Comparison of ENCODE assay signal across 10 cellular contexts in the genomic region with DNA sequence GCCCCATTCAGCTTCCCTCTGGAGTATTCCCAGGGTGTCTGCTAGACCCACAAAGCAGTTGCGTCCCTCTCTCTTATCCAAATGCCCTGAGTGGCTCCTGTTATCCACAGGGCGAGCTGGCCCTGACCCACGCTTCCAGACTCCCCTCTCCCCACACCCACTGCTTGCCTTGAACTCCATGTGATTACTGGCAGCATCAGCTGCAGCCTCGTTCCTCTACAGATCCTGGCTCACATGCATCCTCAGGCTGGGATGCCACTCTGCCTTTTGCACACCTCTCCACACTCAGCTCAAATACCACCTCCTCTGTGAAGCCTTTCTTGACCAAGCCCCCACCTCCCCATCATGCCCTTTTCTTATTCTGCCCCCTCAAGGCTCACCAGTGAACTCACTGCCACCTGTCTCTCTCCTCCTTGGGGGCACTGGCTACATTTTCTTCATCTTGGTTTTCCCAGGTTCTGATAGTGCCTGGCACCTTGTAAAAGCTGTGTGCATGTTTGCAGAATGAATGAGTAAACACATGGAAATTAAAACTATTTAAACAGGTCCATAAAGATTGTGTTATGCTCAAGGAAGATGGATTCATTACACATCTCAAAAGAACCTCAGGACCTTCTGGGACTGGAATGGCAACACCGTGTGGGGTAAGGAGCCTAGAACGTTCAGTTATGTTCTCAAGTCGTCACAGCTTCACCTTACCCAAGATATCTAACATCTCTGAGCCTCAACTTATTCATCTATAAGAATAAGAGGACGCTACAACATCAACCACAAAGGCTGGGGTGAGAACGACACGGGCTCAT.
DNase-seq lines count a peak whose midpoint lies in the region; ATAC-seq and TF ChIP-seq lines count a peak whose summit lies in the region.
"Had no signal": no experiment of that assay in that cellular context is flagged by ENCODE, and none has a peak within 500 bp of the region (broad histone marks: within the 10 kb centered on the region; RNA-seq: fewer than 3 reads in every experiment).

No MANE protein-coding gene starts in this region.

- no peak for TF ChIP-seq POLR2A in Peyer's patch (IDR thresholded peaks at IDR 0.05)
- no peak for TF ChIP-seq POLR2A in esophagus squamous epithelium (IDR thresholded peaks at IDR 0.05)

- intact Hi-C loops in activated naive CD4-positive, alpha-beta T cell treated with anti-CD3 and anti-CD28 coated beads for 36 hours (cut with micrococcal nuclease) = loop anchor here (1.0 to 2.0 kb wide), 5 partner anchors 16 to 628 kb away; no protein-coding TSS in a partner anchor
- intact Hi-C loops in esophagus squamous epithelium (cut with DNase I) = no loop called here

- H3K27ac Mint-ChIP-seq in activated naive CD4-positive, alpha-beta T cell treated with anti-CD3 and anti-CD28 coated beads for 36 hours = peak overlapping the region; percentile 99
- H3K27ac Mint-ChIP-seq: nephron progenitor cell had no signal

- H3K4me3 ChIP-seq in Peyer's patch (peak overlapping the region in 3 of 4 donors; percentile 24 to 67 (median 49)), esophagus squamous epithelium (peak overlapping the region in 1 of 4 donors; percentile 57), subcutaneous abdominal adipose tissue (ENCODE audit: low read depth in 1 of 5, low read length in 5 of 5) (no peak overlapping the region)

- H3K27ac ChIP-seq in Peyer's patch (peak overlapping the region; percentile 54 to 93 (median 84)), esophagus squamous epithelium (peak overlapping the region in 3 of 4 donors; percentile 22 to 74 (median 63)), subcutaneous abdominal adipose tissue (ENCODE audit: low read depth, low read length) (peak overlapping the region; percentile 39)
- H3K27ac ChIP-seq: HL-60 had no signal

- H3K36me3 Mint-ChIP-seq in activated naive CD4-positive, alpha-beta T cell treated with anti-CD3 and anti-CD28 coated beads for 36 hours (ENCODE audit: low read depth) = peaks cover 7% of the 10 kb centered on the region

- H3K27me3 ChIP-seq in Peyer's patch (no peaks in the 10 kb centered on the region), esophagus squamous epithelium (no peaks in the 10 kb centered on the region), subcutaneous abdominal adipose tissue (ENCODE audit: control insufficient read depth in 5 of 5, insufficient read depth in 4 of 5, low read length in 5 of 5) (no peaks in the 10 kb centered on the region)

- CTCF ChIA-PET in activated naive CD4-positive, alpha-beta T cell treated with anti-CD3 and anti-CD28 coated beads for 36 hours (lab: Charles Lee) = interaction anchor here (0.7 to 9.8 kb wide), 18 partner anchors 9 to 167 kb away, joined by 3 to 84 read pairs (median 6); partner anchors contain the start of gene BCL2

- no peak for DNase-seq in activated naive CD4-positive, alpha-beta T cell treated with anti-CD3 and anti-CD28 coated beads for 36 hours
- DNase-seq in activated naive CD4-positive, alpha-beta T cell treated with Interleukin-2 at 50 U/mL for 16 hours = no peak
- DNase-seq in Peyer's patch (no peak), esophagus squamous epithelium (lab: John Stamatoyannopoulos, UW) (no peak), dedifferentiated amniotic fluid mesenchymal stem cell (ENCODE audit: extremely low spot score) (no peak)

- no peaks in the 10 kb centered on the region for H3K9me3 ChIP-seq in Peyer's patch
- no peaks in the 10 kb centered on the region for H3K9me3 ChIP-seq in esophagus squamous epithelium
- no peaks in the 10 kb centered on the region for H3K9me3 ChIP-seq in subcutaneous abdominal adipose tissue (ENCODE audit: control insufficient read depth in 5 of 5, low read length in 5 of 5)

- H3K9me3 Mint-ChIP-seq in activated naive CD4-positive, alpha-beta T cell treated with anti-CD3 and anti-CD28 coated beads for 36 hours = no peaks in the 10 kb centered on the region
- H3K9me3 Mint-ChIP-seq: nephron progenitor cell had no signal

- H3K4me1 ChIP-seq in Peyer's patch = peaks cover 4 to 25% (median 19%) of the 10 kb centered on the region in 4 donors
- H3K4me1 ChIP-seq in esophagus squamous epithelium = peaks cover 9 to 72% (median 14%) of the 10 kb centered on the region in 3 donors
- H3K4me1 ChIP-seq in subcutaneous abdominal adipose tissue (ENCODE audit: control insufficient read depth in 5 of 5, insufficient read depth in 5 of 5, low read length in 5 of 5) = peaks cover 0 to 17% (median 11%) of the 10 kb centered on the region in 5 donors

- ATAC-seq in HG02852 (IDR thresholded peaks at IDR 0.05; ENCODE audit: unreplicated experiment) = no peak
- no peak for ATAC-seq in HG02973 (IDR thresholded peaks at IDR 0.05; ENCODE audit: unreplicated experiment)

- no peak for TF ChIP-seq CTCF in Peyer's patch (IDR thresholded peaks at IDR 0.05)
- TF ChIP-seq CTCF in esophagus squamous epithelium (IDR thresholded peaks at IDR 0.05) = no peak

- peaks cover 91% of the 10 kb centered on the region for H3K4me1 Mint-ChIP-seq in activated naive CD4-positive, alpha-beta T cell treated with anti-CD3 and anti-CD28 coated beads for 36 hours (ENCODE audit: low read depth)

- no peaks in the 10 kb centered on the region for H3K27me3 Mint-ChIP-seq in activated naive CD4-positive, alpha-beta T cell treated with anti-CD3 and anti-CD28 coated beads for 36 hours (ENCODE audit: low read depth)

- 72 to 91% methylated on average over 7 to 10 of the region's 10 CpGs for WGBS in esophagus squamous epithelium, 2 donors

- no peak overlapping the region for H3K9ac ChIP-seq in subcutaneous abdominal adipose tissue (ENCODE audit: low read length in 5 of 5)

- H3K4me3 Mint-ChIP-seq in activated naive CD4-positive, alpha-beta T cell treated with anti-CD3 and anti-CD28 coated beads for 36 hours = peak overlapping the region; percentile 79
- H3K4me3 Mint-ChIP-seq: nephron progenitor cell had no signal

- no peaks in the 10 kb centered on the region for H3K36me3 ChIP-seq in Peyer's patch
- no peaks in the 10 kb centered on the region for H3K36me3 ChIP-seq in esophagus squamous epithelium
- H3K36me3 ChIP-seq in subcutaneous abdominal adipose tissue (ENCODE audit: control insufficient read depth in 5 of 5, insufficient read depth in 5 of 5, low read length in 5 of 5) = no peaks in the 10 kb centered on the region

Comparison
In these comparisons a context has a peak if more than half of its experiments do, and no peak if none do; other contexts are left out.
1. H3K4me3 ChIP-seq: peak in Peyer's patch (3 of 4); none in subcutaneous abdominal adipose tissue (0 of 5).
2. Peak in every context shown above with its lines, with median percentiles within 50 percentile points of each other: H3K27ac ChIP-seq.